13 cellular contexts compared by ENCODE assay signal in genomic region chr7:2511769-2512168, GRCh38. TPM values are rescaled to one million over a fixed set of nuclear protein-coding genes. Genes with fewer than 3 reads are reported as not detected.
A peak's percentile ranks its signal among the peaks of the same experiment; 100 is the strongest.
DNase-seq lines count a peak whose midpoint lies in the region; ATAC-seq and TF ChIP-seq lines count a peak whose summit lies in the region.
"Had no signal": no experiment of that assay in that cellular context is flagged by ENCODE, and none has a peak within 500 bp of the region (broad histone marks: within the 10 kb centered on the region; RNA-seq: fewer than 3 reads in every experiment).

No MANE protein-coding gene starts in this region.

- H3K27ac Mint-ChIP-seq in T-helper 2 cell treated with Interferon-gamma antibody and Interleukin-4, amounts not matched to agents 5 μg/mL and 100 μg/mL, for 36 hours = peak overlapping the region; percentile 82
- no peak overlapping the region for H3K27ac Mint-ChIP-seq in endodermal cell

- H3K4me1 Mint-ChIP-seq in T-helper 2 cell treated with Interferon-gamma antibody and Interleukin-4, amounts not matched to agents 5 μg/mL and 100 μg/mL, for 36 hours (ENCODE audit: low read depth) = peaks cover 37% of the 10 kb centered on the region
- H3K4me1 Mint-ChIP-seq in endodermal cell = peaks cover 35% of the 10 kb centered on the region

- no peak overlapping the region for H3K9ac ChIP-seq in endodermal cell (ENCODE audit: extremely low read depth, low read length, poor library complexity, severe bottlenecking)

- DNase-seq in T-helper 2 cell treated with Interferon-gamma antibody and Interleukin-4, amounts not matched to agents 5 μg/mL and 100 μg/mL, for 36 hours (ENCODE audit: low spot score) = no peak
- DNase-seq in T-helper 2 cell (no peak), Peyer's patch (no peak), endodermal cell (peak; percentile 59), HT-29 (ENCODE audit: low spot score) (no peak), NOMO-1 treated with dmso at 0.1 percent for 144 hours (lab: John Stamatoyannopoulos, UW; ENCODE audit: unreplicated experiment) (no peak)
- DNase-seq: NCI-H1694; stimulated activated CD4-positive, alpha-beta T cell treated with anti-CD3 and anti-CD28 coated beads, Interleukin-2, amount 100 ng/mL, for 24 hours had no signal

- H3K4me1 ChIP-seq in Peyer's patch (peaks cover 0 to 55% (median 47%) of the 10 kb centered on the region in 4 donors), endodermal cell (ENCODE audit: control insufficient read depth, insufficient read depth, low read length) (peaks cover 15% of the 10 kb centered on the region)

- ATAC-seq in HG02973 (IDR thresholded peaks at IDR 0.05; ENCODE audit: unreplicated experiment) = no peak

- H3K4me3 Mint-ChIP-seq in T-helper 2 cell treated with Interferon-gamma antibody and Interleukin-4, amounts not matched to agents 5 μg/mL and 100 μg/mL, for 36 hours = peak overlapping the region; percentile 57
- H3K4me3 Mint-ChIP-seq in endodermal cell = no peak overlapping the region

- no peaks in the 10 kb centered on the region for H3K36me3 Mint-ChIP-seq in T-helper 2 cell treated with Interferon-gamma antibody and Interleukin-4, amounts not matched to agents 5 μg/mL and 100 μg/mL, for 36 hours (ENCODE audit: low read depth)
- H3K36me3 Mint-ChIP-seq in endodermal cell (ENCODE audit: low read depth) = no peaks in the 10 kb centered on the region

- peak overlapping the region; percentile 62 to 97 (median 88) for H3K27ac ChIP-seq in Peyer's patch
- no peak overlapping the region for H3K27ac ChIP-seq in endodermal cell (ENCODE audit: low read depth, low read length)
- H3K27ac ChIP-seq in skin epidermis = peak overlapping the region in 20 of 21 experiments; percentile 29 to 98 (median 83)

- 76 to 91% methylated on average over 12 to 18 of the region's 18 CpGs for WGBS in endodermal cell (ENCODE audit: insufficient coverage in 1 of 2, insufficient read length in 1 of 2), 2 experiments

- TF ChIP-seq CTCF in Peyer's patch (IDR thresholded peaks at IDR 0.05) (no peak), endodermal cell (conservative IDR thresholded peaks at IDR 0.05) (no peak)

- H3K9me3 Mint-ChIP-seq in T-helper 2 cell treated with Interferon-gamma antibody and Interleukin-4, amounts not matched to agents 5 μg/mL and 100 μg/mL, for 36 hours = no peaks in the 10 kb centered on the region
- no peaks in the 10 kb centered on the region for H3K9me3 Mint-ChIP-seq in endodermal cell

- no peaks in the 10 kb centered on the region for H3K36me3 ChIP-seq in Peyer's patch
- no peaks in the 10 kb centered on the region for H3K36me3 ChIP-seq in endodermal cell (ENCODE audit: control insufficient read depth, insufficient read depth, low read length)
- H3K36me3 ChIP-seq: thoracic aorta had no signal

- H3K4me3 ChIP-seq in Peyer's patch = peak overlapping the region in 3 of 4 donors; percentile 20 to 32 (median 22)
- no peak overlapping the region for H3K4me3 ChIP-seq in endodermal cell (ENCODE audit: low read length)
- no peak overlapping the region for H3K4me3 ChIP-seq in skin epidermis

- H3K27me3 Mint-ChIP-seq in T-helper 2 cell treated with Interferon-gamma antibody and Interleukin-4, amounts not matched to agents 5 μg/mL and 100 μg/mL, for 36 hours (ENCODE audit: low read depth) = peaks cover 5% of the 10 kb centered on the region
- no peaks in the 10 kb centered on the region for H3K27me3 Mint-ChIP-seq in endodermal cell (ENCODE audit: insufficient read depth)

- no peak for TF ChIP-seq POLR2A in Peyer's patch (IDR thresholded peaks at IDR 0.05)

- H3K27me3 ChIP-seq in Peyer's patch (no peaks in the 10 kb centered on the region), endodermal cell (ENCODE audit: control insufficient read depth, insufficient read depth, low read length, poor library complexity, severe bottlenecking) (no peaks in the 10 kb centered on the region)

- H3K9me3 ChIP-seq in Peyer's patch = no peaks in the 10 kb centered on the region
- H3K9me3 ChIP-seq in endodermal cell (ENCODE audit: control insufficient read depth, low read length) = no peaks in the 10 kb centered on the region
- H3K9me3 ChIP-seq: thoracic aorta had no signal

RNA-seq across cellular contexts. Expression of gene LFNG, which starts 7.8 kb away (rescaled TPM):
- total RNA-seq in Peyer's patch = 100 to 1,000 TPM in 1 of 4 donors, 10 to 100 TPM in 3; 22.3 to 104 (median 41.7) TPM
- total RNA-seq in endodermal cell = 10 to 100 TPM; 16.0 to 47.2 TPM
- 54.6 TPM for polyA plus RNA-seq in endodermal cell (2013, experiment 1 of 2)
- polyA plus RNA-seq in endodermal cell (2013, experiment 2 of 2) = 43.4 TPM
- total RNA-seq in HT-29 (2014; rRNA removed; shearing (Covaris generic)) = 85.6 and 87.5 TPM in 2 replicates

RNA-seq across cellular contexts. Expression of gene GRIFIN, which starts 35.6 kb away (rescaled TPM):
- total RNA-seq in Peyer's patch = not detected
- total RNA-seq in endodermal cell = not detected
- not detected for polyA plus RNA-seq in endodermal cell (2013, experiment 1 of 2)
- not detected for polyA plus RNA-seq in endodermal cell (2013, experiment 2 of 2)
- not detected in 2 replicates for total RNA-seq in HT-29 (2014; rRNA removed; shearing (Covaris generic))
- total RNA-seq: A673, thoracic aorta had no signal
- polyA plus RNA-seq: neural cell had no signal

RNA-seq across cellular contexts. Expression of gene BRAT1, which starts 43.6 kb away (rescaled TPM):
- total RNA-seq in Peyer's patch (10 to 100 TPM; 43.3 to 73.3 (median 54.1) TPM), endodermal cell (10 to 100 TPM; 42.1 to 42.7 TPM)
- polyA plus RNA-seq in endodermal cell (2013, experiment 1 of 2) = 46.3 TPM
- polyA plus RNA-seq in endodermal cell (2013, experiment 2 of 2) = 42.2 TPM
- 101 and 106 TPM in 2 replicates for total RNA-seq in HT-29 (2014; rRNA removed; shearing (Covaris generic))

RNA-seq across cellular contexts. Expression of gene IQCE, which starts 47.0 kb away (rescaled TPM):
- total RNA-seq in Peyer's patch (100 to 1,000 TPM in 1 of 4 donors, 10 to 100 TPM in 3; 30.0 to 159 (median 72.2) TPM), endodermal cell (10 to 100 TPM; 15.4 to 20.8 TPM)
- polyA plus RNA-seq in endodermal cell (2013, experiment 1 of 2) = 15.7 TPM
- 13.5 TPM for polyA plus RNA-seq in endodermal cell (2013, experiment 2 of 2)
- total RNA-seq in HT-29 (2014; rRNA removed; shearing (Covaris generic)) = 23.1 and 24.7 TPM in 2 replicates

Comparison
In these comparisons a context has a peak if more than half of its experiments do, and no peak if none do; other contexts are left out.
1. H3K4me3 ChIP-seq: peak in Peyer's patch (3 of 4); none in endodermal cell (single experiment) and skin epidermis (0 of 7).